Comparison of ENCODE assay signal across 8 cellular contexts in genomic region chr5:151451626-151452520, GRCh38. TPM values are rescaled to one million over a fixed set of nuclear protein-coding genes. Genes with fewer than 3 reads are reported as not detected.
DNase-seq lines count a peak whose midpoint lies in the region; ATAC-seq and TF ChIP-seq lines count a peak whose summit lies in the region.

No MANE protein-coding gene starts in this region.

- no peaks in the 10 kb centered on the region for H3K9me3 Mint-ChIP-seq in stimulated activated naive CD8-positive, alpha-beta T cell treated with anti-CD3 and anti-CD28 coated beads, Interleukin-15, amount 100 ng/mL, for 72 hours
- no peaks in the 10 kb centered on the region for H3K9me3 Mint-ChIP-seq in activated T-helper 1 cell treated with anti-CD3 and anti-CD28 coated beads, Interleukin-12 subunit alpha, Interleukin-12 subunit beta, Interleukin-2, Interleukin-4 antibody, amounts not matched to agents 30 ng/mL and 10 ng/mL and 1 ng/mL, durations not matched to agents 14 hours and 24 hours and 36 hours

- H3K27ac ChIP-seq in RWPE1 = no peak overlapping the region

- H3K4me3 Mint-ChIP-seq in stimulated activated naive CD8-positive, alpha-beta T cell treated with anti-CD3 and anti-CD28 coated beads, Interleukin-15, amount 100 ng/mL, for 72 hours = no peak overlapping the region
- H3K4me3 Mint-ChIP-seq in activated T-helper 1 cell treated with anti-CD3 and anti-CD28 coated beads, Interleukin-12 subunit alpha, Interleukin-12 subunit beta, Interleukin-2, Interleukin-4 antibody, amounts not matched to agents 30 ng/mL and 10 ng/mL and 1 ng/mL, durations not matched to agents 14 hours and 24 hours and 36 hours = no peak overlapping the region

- peak; percentile 38 for DNase-seq in RWPE1 (ENCODE audit: low spot score)
- DNase-seq in sciatic nerve (ENCODE audit: low spot score) = no peak
- DNase-seq in stimulated activated naive CD8-positive, alpha-beta T cell treated with anti-CD3 and anti-CD28 coated beads, Interleukin-15, amount 100 ng/mL, for 72 hours = no peak
- no peak for DNase-seq in HK-2 (ENCODE audit: unreplicated experiment)
- no peak for DNase-seq in head of caudate nucleus
- no peak for DNase-seq in activated T-helper 1 cell treated with anti-CD3 and anti-CD28 coated beads, Interleukin-12 subunit alpha, Interleukin-12 subunit beta, Interleukin-2, Interleukin-4 antibody, amounts not matched to agents 30 ng/mL and 10 ng/mL and 1 ng/mL, durations not matched to agents 14 hours and 24 hours and 36 hours (ENCODE audit: low spot score)

- no peak for TF ChIP-seq CTCF in RWPE1 (conservative IDR thresholded peaks at IDR 0.05; ENCODE audit: low read depth)

- POLR2A ChIA-PET in RWPE1 (lab: Yijun Ruan, JAX; ENCODE audit: low non-redundant PET) = no interaction called here

- H3K27me3 Mint-ChIP-seq in stimulated activated naive CD8-positive, alpha-beta T cell treated with anti-CD3 and anti-CD28 coated beads, Interleukin-15, amount 100 ng/mL, for 72 hours = no peaks in the 10 kb centered on the region
- H3K27me3 Mint-ChIP-seq in activated T-helper 1 cell treated with anti-CD3 and anti-CD28 coated beads, Interleukin-12 subunit alpha, Interleukin-12 subunit beta, Interleukin-2, Interleukin-4 antibody, amounts not matched to agents 30 ng/mL and 10 ng/mL and 1 ng/mL, durations not matched to agents 14 hours and 24 hours and 36 hours (ENCODE audit: insufficient read depth) = peaks cover 8% of the 10 kb centered on the region

- ATAC-seq in GM18520 (IDR thresholded peaks at IDR 0.05; ENCODE audit: unreplicated experiment) (peak; percentile 76), HG02610 (IDR thresholded peaks at IDR 0.05; ENCODE audit: unreplicated experiment) (peak; percentile 84), sciatic nerve (peak; percentile 7)
- no peak for ATAC-seq in stimulated activated naive CD8-positive, alpha-beta T cell treated with anti-CD3 and anti-CD28 coated beads, Interleukin-15, amount 100 ng/mL, for 72 hours

- no peak overlapping the region for H3K27ac Mint-ChIP-seq in stimulated activated naive CD8-positive, alpha-beta T cell treated with anti-CD3 and anti-CD28 coated beads, Interleukin-15, amount 100 ng/mL, for 72 hours
- H3K27ac Mint-ChIP-seq in activated T-helper 1 cell treated with anti-CD3 and anti-CD28 coated beads, Interleukin-12 subunit alpha, Interleukin-12 subunit beta, Interleukin-2, Interleukin-4 antibody, amounts not matched to agents 30 ng/mL and 10 ng/mL and 1 ng/mL, durations not matched to agents 14 hours and 24 hours and 36 hours = no peak overlapping the region

- intact Hi-C loops in sciatic nerve (cut with DNase I) (no loop called here), head of caudate nucleus (cut with DNase I) (no loop called here)
- intact Hi-C loops in activated T-helper 1 cell treated with anti-CD3 and anti-CD28 coated beads, Interleukin-12 subunit alpha, Interleukin-12 subunit beta, Interleukin-2, Interleukin-4 antibody, amounts not matched to agents 30 ng/mL and 10 ng/mL and 1 ng/mL, durations not matched to agents 14 hours and 24 hours and 36 hours (cut with micrococcal nuclease) = no loop called here

- H3K4me1 Mint-ChIP-seq in stimulated activated naive CD8-positive, alpha-beta T cell treated with anti-CD3 and anti-CD28 coated beads, Interleukin-15, amount 100 ng/mL, for 72 hours = peaks cover 29% of the 10 kb centered on the region
- peaks cover 31% of the 10 kb centered on the region for H3K4me1 Mint-ChIP-seq in activated T-helper 1 cell treated with anti-CD3 and anti-CD28 coated beads, Interleukin-12 subunit alpha, Interleukin-12 subunit beta, Interleukin-2, Interleukin-4 antibody, amounts not matched to agents 30 ng/mL and 10 ng/mL and 1 ng/mL, durations not matched to agents 14 hours and 24 hours and 36 hours (ENCODE audit: low read depth)

- no peaks in the 10 kb centered on the region for H3K36me3 Mint-ChIP-seq in activated T-helper 1 cell treated with anti-CD3 and anti-CD28 coated beads, Interleukin-12 subunit alpha, Interleukin-12 subunit beta, Interleukin-2, Interleukin-4 antibody, amounts not matched to agents 30 ng/mL and 10 ng/mL and 1 ng/mL, durations not matched to agents 14 hours and 24 hours and 36 hours (ENCODE audit: low read depth)

- CTCF ChIA-PET in RWPE1 (lab: Yijun Ruan, JAX) = no interaction called here

RNA-seq across cellular contexts. Expression of gene SLC36A1, which starts 4.5 kb away (rescaled TPM):
- total RNA-seq in sciatic nerve = 24.9 TPM
- 5.8 and 7.9 TPM in 2 replicates for total RNA-seq in activated T-helper 1 cell treated with anti-CD3 and anti-CD28 coated beads, Interleukin-12 subunit alpha, Interleukin-12 subunit beta, Interleukin-2, Interleukin-4 antibody, amounts not matched to agents 30 ng/mL and 10 ng/mL and 1 ng/mL, durations not matched to agents 14 hours and 24 hours and 36 hours
